9 cellular contexts compared by ENCODE assay signal in genomic region chr6:149942461-149942829, GRCh38. TPM values are rescaled to one million over a fixed set of nuclear protein-coding genes. Genes with fewer than 3 reads are reported as not detected.
DNase-seq lines count a peak whose midpoint lies in the region; ATAC-seq, FAIRE-seq and TF ChIP-seq lines count a peak whose summit lies in the region.
"Had no signal": no experiment of that assay in that cellular context is flagged by ENCODE, and none has a peak within 500 bp of the region (broad histone marks: within the 10 kb centered on the region; RNA-seq: fewer than 3 reads in every experiment).

No MANE protein-coding gene starts in this region.

- TF ChIP-seq POLR2A in endothelial cell of umbilical vein (IDR thresholded peaks at IDR 0.05; ENCODE audit: low read depth, low read length) (no peak), ovary (IDR thresholded peaks at IDR 0.05) (no peak)

- TF ChIP-seq CTCF in Calu3 (IDR thresholded peaks at IDR 0.05; ENCODE audit: unreplicated experiment): no peak
- TF ChIP-seq CTCF in endothelial cell of umbilical vein (IDR thresholded peaks at IDR 0.05; ENCODE audit: extremely low read depth in 1 of 2, insufficient read depth in 1 of 2, low read depth in 1 of 2, low read length in 2 of 2): no peak
- no peak for TF ChIP-seq CTCF in ovary (IDR thresholded peaks at IDR 0.05)
- no peak for TF ChIP-seq CTCF in GM13976 (IDR thresholded peaks at IDR 0.05; ENCODE audit: borderline replicate concordance, control extremely low read depth, extremely low read depth, insufficient read depth, missing control alignments)

- no peak for TF ChIP-seq EP300 in ovary (IDR thresholded peaks at IDR 0.05)

- H3K36me3 ChIP-seq in endothelial cell of umbilical vein (ENCODE audit: control insufficient read depth in 2 of 2, extremely low read depth in 1 of 2, insufficient read depth in 2 of 2, low read length in 2 of 2) (peaks cover 0 to 3% of the 10 kb centered on the region in 2 experiments), ovary (no peaks in the 10 kb centered on the region)

- FAIRE-seq in endothelial cell of umbilical vein (lab: Jason Lieb, UNC): no peak

- peak overlapping the region; percentile 81 for H3K4me3 Mint-ChIP-seq in Calu3 (ENCODE audit: low read depth, unreplicated experiment)

- POLR2A ChIA-PET in endothelial cell of umbilical vein (lab: Charles Lee): no interaction called here

- CTCF ChIA-PET in Calu3 (lab: Charles Lee): no interaction called here
- CTCF ChIA-PET in endothelial cell of umbilical vein (lab: Charles Lee): no interaction called here

- peaks cover 29% of the 10 kb centered on the region for H3K36me3 Mint-ChIP-seq in Calu3 (ENCODE audit: insufficient read depth, unreplicated experiment)

- peaks cover 10% of the 10 kb centered on the region for H3K4me1 Mint-ChIP-seq in Calu3 (ENCODE audit: low read depth, unreplicated experiment)

- WGBS in ovary, 3 donors: 16 to 26% (median 22%) methylated on average over 13 of the region's 13 CpGs

- dilution Hi-C loops in endothelial cell of umbilical vein (cut with MboI; ENCODE audit: extremely low pct_ligation_motif_present, low sequenced_read_pairs): no loop called here

- H3K27ac ChIP-seq in endothelial cell of umbilical vein (ENCODE audit: insufficient read depth, low read depth, low read length) (peak overlapping the region; percentile 34), ovary (no peak overlapping the region)

- ATAC-seq in HG03354 (IDR thresholded peaks at IDR 0.05; ENCODE audit: poor library complexity, severe bottlenecking, unreplicated experiment) (no peak), HG02973 (IDR thresholded peaks at IDR 0.05; ENCODE audit: unreplicated experiment) (no peak)

- H3K9me1 ChIP-seq in endothelial cell of umbilical vein (replicated peaks; ENCODE audit: control insufficient read depth, extremely low read depth, insufficient read depth, low read length): no peaks in the 10 kb centered on the region

- no peak overlapping the region for H3K27ac Mint-ChIP-seq in Calu3 (ENCODE audit: unreplicated experiment)

- H3K9ac ChIP-seq in endothelial cell of umbilical vein (replicated peaks; ENCODE audit: extremely low read depth, insufficient read depth, low read length): peak overlapping the region; percentile 74

- H3K4me1 ChIP-seq in endothelial cell of umbilical vein (ENCODE audit: control insufficient read depth, extremely low read depth, insufficient read depth, low read length) (peaks cover 14% of the 10 kb centered on the region), ovary (ENCODE audit: insufficient read depth) (peaks cover 1% of the 10 kb centered on the region)

- H3K9me3 Mint-ChIP-seq in Calu3 (ENCODE audit: low read depth, unreplicated experiment): no peaks in the 10 kb centered on the region

- H4K20me1 ChIP-seq in endothelial cell of umbilical vein (replicated peaks; ENCODE audit: control insufficient read depth, extremely low read depth, insufficient read depth, low read length): no peaks in the 10 kb centered on the region

- H3K27me3 ChIP-seq in endothelial cell of umbilical vein (ENCODE audit: control insufficient read depth in 2 of 2, insufficient read depth in 2 of 2, low read length in 2 of 2) (peaks cover 23 to 31% of the 10 kb centered on the region in 2 experiments), ovary (peaks cover 3% of the 10 kb centered on the region)

- H3K9me3 ChIP-seq in endothelial cell of umbilical vein (replicated peaks; ENCODE audit: control insufficient read depth, insufficient read depth, low read length) (no peaks in the 10 kb centered on the region), ovary (no peaks in the 10 kb centered on the region)

- peaks cover 29% of the 10 kb centered on the region for H3K27me3 Mint-ChIP-seq in Calu3 (ENCODE audit: unreplicated experiment)

- peak overlapping the region; percentile 72 to 84 (median 73) for H3K4me3 ChIP-seq in endothelial cell of umbilical vein (replicated peaks in 1 of 3; ENCODE audit: insufficient read depth in 1 of 3, low read depth in 1 of 3, low read length in 3 of 3)
- peak overlapping the region; percentile 25 for H3K4me3 ChIP-seq in ovary

- no TSS peak for BruUV-seq in Calu3 (replicated peaks; lab: Mats Ljungman, UMichigan)
- BruUV-seq in endothelial cell of umbilical vein (replicated peaks; lab: Mats Ljungman, UMichigan): no TSS peak

- peak overlapping the region; percentile 95 for H2AFZ ChIP-seq in endothelial cell of umbilical vein (ENCODE audit: low read depth, low read length)

- DNase-seq in Calu3: no peak
- peak; percentile 27 for DNase-seq in RKO (ENCODE audit: low spot score)
- DNase-seq in endothelial cell of umbilical vein (ENCODE audit: low read depth, low spot score): no peak
- DNase-seq in ovary: no peak
- DNase-seq in GM13976 (ENCODE audit: low spot score): no peak
- DNase-seq in amniotic stem cell (lab: John Stamatoyannopoulos, UW): no peak
- DNase-seq: NCI-H187 treated with DMSO at 0.1 percent for 48 hours had no signal

- intact Hi-C loops in Calu3 (cut with micrococcal nuclease; ENCODE audit: unreplicated experiment): no loop called here
- intact Hi-C loops in endothelial cell of umbilical vein (cut with micrococcal nuclease): no loop called here
- intact Hi-C loops in ovary (cut with DNase I): no loop called here

- no peaks in the 10 kb centered on the region for H3K79me2 ChIP-seq in endothelial cell of umbilical vein (ENCODE audit: control insufficient read depth, insufficient read depth, low read length)

- in situ Hi-C loops in GM13976 (cut with MboI; ENCODE audit: low sequenced_read_pairs, unreplicated experiment): no loop called here

- peak overlapping the region; percentile 90 for H3K4me2 ChIP-seq in endothelial cell of umbilical vein (ENCODE audit: insufficient read depth, low read length)

TF ChIP-seq in endothelial cell of umbilical vein, 7 proteins besides CTCF, POLR2A, EP300 and RAD21:
- no peak for TF ChIP-seq MYC (IDR thresholded peaks at IDR 0.05; ENCODE audit: low read depth, low read length)
- TF ChIP-seq GATA2 (IDR thresholded peaks at IDR 0.05; ENCODE audit: insufficient read depth, insufficient read length, low read depth, low read length): no peak
- no peak for TF ChIP-seq POLR2AphosphoS5 (IDR thresholded peaks at IDR 0.05; ENCODE audit: insufficient read depth, low read depth, low read length)
TF ChIP-seq in endothelial cell of umbilical vein: peak in this region for 0.

RNA-seq across cellular contexts. Expression of gene ULBP2, which starts 0.6 kb away (rescaled TPM):
- total RNA-seq in Calu3 (2022) (7.1 and 7.6 TPM in 2 replicates), endothelial cell of umbilical vein (7.0 and 14.0 TPM in 2 replicates), ovary (under 1 TPM in 1 of 7 donors, not detected in 6; 0.23 TPM)
- polyA plus RNA-seq in endothelial cell of umbilical vein (22.8 and 26.4 TPM in 2 replicates), ovary (1 to 10 TPM in 1 of 2 donors, under 1 TPM in 1; 0.08 to 3.6 TPM)
- polyA plus RNA-seq in endothelial cell of umbilical vein (2011; cell fraction: cytosol; rRNA removed): 20.7 and 22.3 TPM in 2 replicates
- 10.9 and 12.0 TPM in 2 replicates for polyA plus RNA-seq in endothelial cell of umbilical vein (2011; cell fraction: nucleus; rRNA removed)
- polyA plus RNA-seq in endothelial cell of umbilical vein (2012): 9.9 and 10.3 TPM in 2 replicates
- polyA minus RNA-seq in endothelial cell of umbilical vein: 12.2 and 14.6 TPM in 2 replicates
- not detected for polyA minus RNA-seq in endothelial cell of umbilical vein (2011; cell fraction: cytosol; rRNA and poly(A)+ RNA removed)
- 1.7 and 2.7 TPM in 2 replicates for polyA minus RNA-seq in endothelial cell of umbilical vein (2011; cell fraction: nucleus; rRNA and poly(A)+ RNA removed)

RNA-seq across cellular contexts. Expression of gene RAET1G, which starts 19.5 kb away (rescaled TPM):
- 0.54 TPM in 1 of 2 replicates, not detected in the other for total RNA-seq in Calu3 (2022)
- total RNA-seq in endothelial cell of umbilical vein: 0.74 and 1.6 TPM in 2 replicates
- 2.1 and 3.3 TPM in 2 replicates for polyA plus RNA-seq in endothelial cell of umbilical vein
- 2.3 and 2.6 TPM in 2 replicates for polyA plus RNA-seq in endothelial cell of umbilical vein (2011; cell fraction: cytosol; rRNA removed)
- 0.86 and 1.2 TPM in 2 replicates for polyA plus RNA-seq in endothelial cell of umbilical vein (2011; cell fraction: nucleus; rRNA removed)
- polyA plus RNA-seq in endothelial cell of umbilical vein (2012): 1.7 and 2.4 TPM in 2 replicates
- polyA minus RNA-seq in endothelial cell of umbilical vein: 0.44 and 3.4 TPM in 2 replicates
- polyA minus RNA-seq in endothelial cell of umbilical vein (2011; cell fraction: cytosol; rRNA and poly(A)+ RNA removed): 1.2 TPM
- 0.43 TPM in 1 of 2 replicates, not detected in the other for polyA minus RNA-seq in endothelial cell of umbilical vein (2011; cell fraction: nucleus; rRNA and poly(A)+ RNA removed)
- 1 to 10 TPM in 1 of 7 donors, under 1 TPM in 5, not detected in 1; 0.42 to 1.1 (median 0.64) TPM for total RNA-seq in ovary
- polyA plus RNA-seq in ovary: 1 to 10 TPM in 1 of 2 donors, under 1 TPM in 1; 0.86 to 1.5 TPM

RNA-seq across cellular contexts. Expression of gene ULBP1, which starts 21.3 kb away (rescaled TPM):
- total RNA-seq in Calu3 (2022) (2.2 and 2.5 TPM in 2 replicates), endothelial cell of umbilical vein (0.33 and 2.3 TPM in 2 replicates), ovary (1 to 10 TPM in 1 of 7 donors, under 1 TPM in 3, not detected in 3; 0.08 to 1.2 (median 0.09) TPM)
- polyA plus RNA-seq in endothelial cell of umbilical vein (1.1 and 1.4 TPM in 2 replicates), ovary (1 to 10 TPM in 1 of 2 donors, under 1 TPM in 1; 0.02 to 7.7 TPM)
- 1.8 and 1.9 TPM in 2 replicates for polyA plus RNA-seq in endothelial cell of umbilical vein (2011; cell fraction: cytosol; rRNA removed)
- 1.3 and 1.5 TPM in 2 replicates for polyA plus RNA-seq in endothelial cell of umbilical vein (2011; cell fraction: nucleus; rRNA removed)
- 0.85 and 1.2 TPM in 2 replicates for polyA plus RNA-seq in endothelial cell of umbilical vein (2012)
- 0.61 and 0.96 TPM in 2 replicates for polyA minus RNA-seq in endothelial cell of umbilical vein
- polyA minus RNA-seq in endothelial cell of umbilical vein (2011; cell fraction: cytosol; rRNA and poly(A)+ RNA removed): 0.31 TPM
- polyA minus RNA-seq in endothelial cell of umbilical vein (2011; cell fraction: nucleus; rRNA and poly(A)+ RNA removed): 0.53 and 0.63 TPM in 2 replicates

RNA-seq across cellular contexts. Expression of gene RAET1E, which starts 44.5 kb away (rescaled TPM):
- total RNA-seq in Calu3 (2022) (0.22 TPM in 1 of 2 replicates, not detected in the other), endothelial cell of umbilical vein (not detected in 2 replicates), ovary (under 1 TPM in 4 of 7 donors, not detected in 3; 0.18 to 0.69 (median 0.29) TPM)
- polyA plus RNA-seq in endothelial cell of umbilical vein (0.04 TPM in 1 of 2 replicates, not detected in the other), ovary (under 1 TPM; 0.11 to 0.23 TPM)
- not detected in 2 replicates for polyA plus RNA-seq in endothelial cell of umbilical vein (2011; cell fraction: cytosol; rRNA removed)
- not detected in 2 replicates for polyA plus RNA-seq in endothelial cell of umbilical vein (2011; cell fraction: nucleus; rRNA removed)
- not detected in 2 replicates for polyA plus RNA-seq in endothelial cell of umbilical vein (2012)
- polyA minus RNA-seq in endothelial cell of umbilical vein: not detected in 2 replicates
- polyA minus RNA-seq in endothelial cell of umbilical vein (2011; cell fraction: cytosol; rRNA and poly(A)+ RNA removed): 7.4 TPM
- polyA minus RNA-seq in endothelial cell of umbilical vein (2011; cell fraction: nucleus; rRNA and poly(A)+ RNA removed): 0.19 TPM in 1 of 2 replicates, not detected in the other
